23 cellular contexts compared by ENCODE assay signal in the genomic region with DNA sequence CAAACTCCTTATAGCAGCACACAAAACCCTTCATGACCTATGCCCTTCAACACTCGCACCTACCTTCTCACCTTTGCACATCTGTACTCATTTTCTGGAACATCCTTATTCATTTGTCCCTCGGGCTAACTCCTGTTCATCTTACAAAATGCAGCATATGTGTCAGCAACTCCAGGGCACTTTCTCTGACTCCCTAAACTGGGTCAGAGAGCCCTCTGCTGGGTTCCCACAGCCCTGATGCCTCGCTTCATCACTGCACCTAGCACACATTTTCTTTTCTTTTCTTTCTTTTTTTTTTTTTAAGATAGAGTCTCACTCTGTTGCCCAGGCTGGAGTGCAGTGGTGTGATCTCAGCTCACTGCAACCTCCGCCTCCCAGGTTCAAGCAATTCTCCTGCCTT. TPM values are rescaled to one million over a fixed set of nuclear protein-coding genes. Genes with fewer than 3 reads are reported as not detected.
DNase-seq lines count a peak whose midpoint lies in the region; ATAC-seq and TF ChIP-seq lines count a peak whose summit lies in the region.
"Had no signal": no experiment of that assay in that cellular context is flagged by ENCODE, and none has a peak within 500 bp of the region (broad histone marks: within the 10 kb centered on the region; RNA-seq: fewer than 3 reads in every experiment).

No MANE protein-coding gene starts in this region.

- peak; percentile 9 for DNase-seq in activated CD4-positive, alpha-beta T cell treated with anti-CD3 and anti-CD28 coated beads for 36 hours
- no peak for DNase-seq in activated CD4-positive, alpha-beta T cell treated with anti-CD3 and anti-CD28 coated beads for 48 hours
- peak; percentile 6 for DNase-seq in OCI-M1 (lab: John Stamatoyannopoulos, UW)
- DNase-seq in cerebellar cortex (ENCODE audit: low spot score) = peak; percentile 5
- DNase-seq in progenitor cell of endocrine pancreas (ENCODE audit: low spot score, unreplicated experiment) = no peak
- DNase-seq in T-cell = no peak
- DNase-seq in right cardiac atrium = no peak
- DNase-seq: 8988T; activated CD4-positive, alpha-beta memory T cell treated with anti-CD3 and anti-CD28 coated beads for 36 hours; activated naive CD8-positive, alpha-beta T cell treated with anti-CD3 and anti-CD28 coated beads, Interleukin-2, amount 10 ng/mL, durations not matched to agents 7 days and 5 days; activated T-cell treated with anti-CD3 and anti-CD28 coated beads, Interleukin-2, amount 50 U/mL, for 4 hours; CD4-positive, alpha-beta memory T cell; cerebellar nuclear complex; GOT3; natural killer cell; NCI-H187 treated with DMSO at 0.1 percent for 48 hours; NCI-H510A; spleen; stimulated activated naive B cell treated with anti-CD40 and anti-IgM and Interleukin-4, amounts not matched to agents 10 μg/mL and 1 μg/mL and 100 μg/mL, for 72 hours; transverse colon had no signal

- no peaks in the 10 kb centered on the region for H3K9me3 ChIP-seq in right cardiac atrium (ENCODE audit: control insufficient read depth, low read length)
- H3K9me3 ChIP-seq: prostate gland had no signal

- no peaks in the 10 kb centered on the region for H3K4me1 ChIP-seq in right cardiac atrium (ENCODE audit: control insufficient read depth, insufficient read depth, low read length)
- H3K4me1 ChIP-seq: prostate gland, spleen, transverse colon had no signal

- no peaks in the 10 kb centered on the region for H3K36me3 Mint-ChIP-seq in activated CD4-positive, alpha-beta T cell treated with anti-CD3 and anti-CD28 coated beads for 36 hours (ENCODE audit: low read depth)
- H3K36me3 Mint-ChIP-seq in progenitor cell of endocrine pancreas (ENCODE audit: insufficient read depth) (peaks cover 26% of the 10 kb centered on the region), T-cell (no peaks in the 10 kb centered on the region)
- H3K36me3 Mint-ChIP-seq: natural killer cell had no signal

- POLR2A ChIA-PET in activated CD4-positive, alpha-beta T cell treated with anti-CD3 and anti-CD28 coated beads for 36 hours (lab: Charles Lee) = no interaction called here
- POLR2A ChIA-PET in T-cell (lab: Charles Lee) = no interaction called here

- no peaks in the 10 kb centered on the region for H3K4me1 Mint-ChIP-seq in activated CD4-positive, alpha-beta T cell treated with anti-CD3 and anti-CD28 coated beads for 36 hours
- H3K4me1 Mint-ChIP-seq in progenitor cell of endocrine pancreas (ENCODE audit: low read depth) (no peaks in the 10 kb centered on the region), T-cell (no peaks in the 10 kb centered on the region)
- H3K4me1 Mint-ChIP-seq: CD4-positive, alpha-beta memory T cell; natural killer cell; stimulated activated naive B cell treated with anti-CD40 and anti-IgM and Interleukin-4, amounts not matched to agents 10 μg/mL and 1 μg/mL and 100 μg/mL, for 72 hours had no signal

- no peak for ATAC-seq in activated CD4-positive, alpha-beta T cell treated with anti-CD3 and anti-CD28 coated beads for 36 hours
- ATAC-seq in GM19397 (IDR thresholded peaks at IDR 0.05; ENCODE audit: unreplicated experiment) (no peak), T-cell (replicated peaks in 1 of 4) (no peak), right cardiac atrium (no peak)
- ATAC-seq: activated T-cell treated with anti-CD3 and anti-CD28 coated beads, Interleukin-2, amount 50 U/mL, for 4 hours; GM12878; natural killer cell; stimulated activated naive B cell treated with anti-CD40 and anti-IgM and Interleukin-4, amounts not matched to agents 10 μg/mL and 1 μg/mL and 100 μg/mL, for 72 hours had no signal

- no peak for TF ChIP-seq CTCF in progenitor cell of endocrine pancreas (IDR thresholded peaks at IDR 0.05; ENCODE audit: unreplicated experiment)

- H3K27me3 ChIP-seq in right cardiac atrium (ENCODE audit: control insufficient read depth, insufficient read depth) = no peaks in the 10 kb centered on the region
- H3K27me3 ChIP-seq: spleen, transverse colon had no signal

- H3K4me3 Mint-ChIP-seq in activated CD4-positive, alpha-beta T cell treated with anti-CD3 and anti-CD28 coated beads for 36 hours = no peak overlapping the region
- H3K4me3 Mint-ChIP-seq in progenitor cell of endocrine pancreas (ENCODE audit: low read depth) = no peak overlapping the region
- H3K4me3 Mint-ChIP-seq in T-cell = no peak overlapping the region
- H3K4me3 Mint-ChIP-seq: activated CD4-positive, alpha-beta memory T cell treated with anti-CD3 and anti-CD28 coated beads for 36 hours; activated naive CD8-positive, alpha-beta T cell treated with anti-CD3 and anti-CD28 coated beads, Interleukin-2, amount 10 ng/mL, durations not matched to agents 7 days and 5 days; activated T-cell treated with anti-CD3 and anti-CD28 coated beads, Interleukin-2, amount 50 U/mL, for 4 hours; CD4-positive, alpha-beta memory T cell; natural killer cell; stimulated activated naive B cell treated with anti-CD40 and anti-IgM and Interleukin-4, amounts not matched to agents 10 μg/mL and 1 μg/mL and 100 μg/mL, for 72 hours had no signal

- WGBS in right cardiac atrium = 81% methylated on average over 4 of the region's 4 CpGs

- no peak overlapping the region for H3K27ac Mint-ChIP-seq in activated CD4-positive, alpha-beta T cell treated with anti-CD3 and anti-CD28 coated beads for 36 hours
- peak overlapping the region; percentile 9 for H3K27ac Mint-ChIP-seq in progenitor cell of endocrine pancreas
- no peak overlapping the region for H3K27ac Mint-ChIP-seq in T-cell
- H3K27ac Mint-ChIP-seq: activated CD4-positive, alpha-beta memory T cell treated with anti-CD3 and anti-CD28 coated beads for 36 hours; activated naive CD8-positive, alpha-beta T cell treated with anti-CD3 and anti-CD28 coated beads, Interleukin-2, amount 10 ng/mL, durations not matched to agents 7 days and 5 days; CD4-positive, alpha-beta memory T cell; natural killer cell; stimulated activated naive B cell treated with anti-CD40 and anti-IgM and Interleukin-4, amounts not matched to agents 10 μg/mL and 1 μg/mL and 100 μg/mL, for 72 hours had no signal

- CTCF ChIA-PET in activated CD4-positive, alpha-beta T cell treated with anti-CD3 and anti-CD28 coated beads for 36 hours (lab: Charles Lee) = no interaction called here
- CTCF ChIA-PET in T-cell (lab: Charles Lee) = no interaction called here

- no peaks in the 10 kb centered on the region for H3K27me3 Mint-ChIP-seq in activated CD4-positive, alpha-beta T cell treated with anti-CD3 and anti-CD28 coated beads for 36 hours
- H3K27me3 Mint-ChIP-seq in progenitor cell of endocrine pancreas (no peaks in the 10 kb centered on the region), T-cell (peaks cover 2 to 5% of the 10 kb centered on the region in 2 donors)

- H3K4me3 ChIP-seq in right cardiac atrium (ENCODE audit: low read length) = no peak overlapping the region
- H3K4me3 ChIP-seq: GM12878, prostate gland, spleen, transverse colon had no signal

- intact Hi-C loops in activated CD4-positive, alpha-beta T cell treated with anti-CD3 and anti-CD28 coated beads for 36 hours (cut with DNase I, micrococcal nuclease) = no loop called here
- intact Hi-C loops in right cardiac atrium (cut with DNase I) = no loop called here

- H3K9me3 Mint-ChIP-seq in activated CD4-positive, alpha-beta T cell treated with anti-CD3 and anti-CD28 coated beads for 36 hours (ENCODE audit: low read depth) = peaks cover 6% of the 10 kb centered on the region
- H3K9me3 Mint-ChIP-seq in progenitor cell of endocrine pancreas (ENCODE audit: low read depth) (peaks cover 6% of the 10 kb centered on the region), T-cell (peaks cover 5 to 10% (median 7%) of the 10 kb centered on the region in 3 donors)

- no peak overlapping the region for H3K27ac ChIP-seq in right cardiac atrium (ENCODE audit: low read length)
- H3K27ac ChIP-seq: prostate gland, spleen, transverse colon had no signal

RNA-seq across cellular contexts. Expression of a gene that starts 54.0 kb away (rescaled TPM):
- under 1 TPM; 0.07 to 0.11 TPM for total RNA-seq in activated CD4-positive, alpha-beta T cell treated with anti-CD3 and anti-CD28 coated beads for 36 hours
- total RNA-seq in progenitor cell of endocrine pancreas (86.2 and 87.1 TPM in 2 replicates), T-cell (under 1 TPM in 4 of 5 donors, not detected in 1; 0.02 to 0.18 (median 0.06) TPM), right cardiac atrium (under 1 TPM in 1 of 4 donors, not detected in 3; 0.06 TPM)
- 0.02 TPM for polyA plus RNA-seq in right cardiac atrium
- polyA plus RNA-seq: CD4-positive, alpha-beta memory T cell had no signal

RNA-seq across cellular contexts. Expression of a gene that starts 58.0 kb away (rescaled TPM):
- 100 to 1,000 TPM; 149 to 186 TPM for total RNA-seq in activated CD4-positive, alpha-beta T cell treated with anti-CD3 and anti-CD28 coated beads for 36 hours
- total RNA-seq in progenitor cell of endocrine pancreas (200 and 207 TPM in 2 replicates), T-cell (100 to 1,000 TPM; 107 to 118 (median 110) TPM), right cardiac atrium (100 to 1,000 TPM; 115 to 153 (median 140) TPM)
- 90.3 TPM for polyA plus RNA-seq in right cardiac atrium

Comparison
In these comparisons a context has a peak if more than half of its experiments do, and no peak if none do; other contexts are left out.
1. DNase-seq: peak in activated CD4-positive, alpha-beta T cell treated with anti-CD3 and anti-CD28 coated beads for 36 hours (single experiment), OCI-M1 (single experiment) and cerebellar cortex (single experiment); none in activated CD4-positive, alpha-beta T cell treated with anti-CD3 and anti-CD28 coated beads for 48 hours (single experiment), progenitor cell of endocrine pancreas (single experiment), T-cell (0 of 34) and right cardiac atrium (0 of 3).
2. RNA of a gene that starts 54.0 kb away (total RNA-seq): 86.2 to 87.1 TPM in progenitor cell of endocrine pancreas; 0.07 to 0.11 TPM in activated CD4-positive, alpha-beta T cell treated with anti-CD3 and anti-CD28 coated beads for 36 hours, 0.02 to 0.18 TPM in T-cell and 0.06 TPM in right cardiac atrium; every median in the first group is over 10 times any median in the second.